In genomic region chr17:14374268-14374667, GRCh38 we compare ENCODE assay signal across 1 cellular context.
TF ChIP-seq lines count a peak whose summit lies in the region.

No MANE protein-coding gene starts in this region.

TF ChIP-seq in HepG2, 621 proteins besides CTCF, POLR2A, EP300 and RAD21 (continued from another document):
- TF ChIP-seq ZNF646 (CRISPR knock-in tag; IDR thresholded peaks at IDR 0.05) = no peak
- peak; percentile 13; the same call in 1 of the 2 replicates for TF ChIP-seq MBD4 (IDR thresholded peaks at IDR 0.05; ENCODE audit: borderline replicate concordance, low read length)
- no peak for TF ChIP-seq ELF3 (CRISPR knock-in tag; IDR thresholded peaks at IDR 0.05)
- peak in 1 of 2 experiments; percentile 7; a peak in 1 of 4 replicates for TF ChIP-seq HMGXB4 (CRISPR knock-in tag; IDR thresholded peaks at IDR 0.05; ENCODE audit: borderline replicate concordance in 1 of 2, low read depth in 1 of 2)
- 0 out of 2 replicates have a peak, but pooled peaks have one; percentile 1 for TF ChIP-seq ARID4A (CRISPR knock-in tag; IDR thresholded peaks at IDR 0.05; ENCODE audit: borderline replicate concordance)
- 0 out of 2 replicates have a peak, but pooled peaks have one; percentile 3 for TF ChIP-seq GABPB1 (CRISPR knock-in tag; IDR thresholded peaks at IDR 0.05)
- 0 out of 2 replicates have a peak, but pooled peaks have one; percentile 37 for TF ChIP-seq ZNF275 (CRISPR knock-in tag; IDR thresholded peaks at IDR 0.05; ENCODE audit: borderline replicate concordance)
- no peak for TF ChIP-seq ZFP36L2 (CRISPR knock-in tag; IDR thresholded peaks at IDR 0.05)
- no peak for TF ChIP-seq MZF1 (CRISPR knock-in tag; IDR thresholded peaks at IDR 0.05; ENCODE audit: borderline replicate concordance)
- TF ChIP-seq RBFOX2 (IDR thresholded peaks at IDR 0.05; ENCODE audit: low read depth, low read length) = peak; percentile 54
- no peak for TF ChIP-seq ZBTB38 (CRISPR knock-in tag; IDR thresholded peaks at IDR 0.05)
- TF ChIP-seq MEIS2 (CRISPR knock-in tag; IDR thresholded peaks at IDR 0.05) = 0 out of 2 replicates have a peak, but pooled peaks have one; percentile 8
- no peak for TF ChIP-seq ARID5B (CRISPR knock-in tag; IDR thresholded peaks at IDR 0.05)
- 0 out of 2 replicates have a peak, but pooled peaks have one; percentile 3 for TF ChIP-seq ZNF770 (CRISPR knock-in tag; IDR thresholded peaks at IDR 0.05)
- 0 out of 2 replicates have a peak, but pooled peaks have one; percentile 25 for TF ChIP-seq ARNT2 (CRISPR knock-in tag; IDR thresholded peaks at IDR 0.05; ENCODE audit: low read depth)
- no peak for TF ChIP-seq ZSCAN29 (CRISPR knock-in tag; conservative IDR thresholded peaks at IDR 0.05)
